In the genomic region with DNA sequence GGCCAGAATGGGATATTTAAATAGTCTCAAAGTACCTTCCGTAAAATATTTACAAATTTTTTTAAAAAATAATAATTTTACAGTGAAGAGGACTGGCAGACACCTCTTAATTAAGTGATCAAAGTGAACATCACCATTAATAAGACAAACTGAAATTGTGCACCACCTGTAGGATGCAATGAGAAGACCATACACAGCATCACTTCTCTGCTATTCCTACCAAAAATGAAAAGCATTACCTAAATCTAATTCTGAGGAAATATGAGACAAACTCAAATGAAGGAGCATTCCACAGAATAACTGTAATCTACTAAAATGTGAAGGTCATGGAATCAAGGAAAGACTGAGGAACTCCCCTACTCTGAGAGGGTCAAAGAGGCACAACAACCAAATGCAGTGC, we compare ENCODE assay signal across 21 cellular contexts.
DNase-seq lines count a peak whose midpoint lies in the region; ATAC-seq, FAIRE-seq and TF ChIP-seq lines count a peak whose summit lies in the region.
"Had no signal": no experiment of that assay in that cellular context is flagged by ENCODE, and none has a peak within 500 bp of the region (broad histone marks: within the 10 kb centered on the region; RNA-seq: fewer than 3 reads in every experiment).

No MANE protein-coding gene starts in this region.

- no peak for ATAC-seq in activated naive CD8-positive, alpha-beta T cell treated with anti-CD3 and anti-CD28 coated beads, Interleukin-2, amount 50 U/mL, for 24 hours
- no peak for ATAC-seq in GM12878

- H3K4me1 ChIP-seq in GM12878 (ENCODE audit: control insufficient read depth, insufficient read depth, low read length) = peaks cover 65% of the 10 kb centered on the region
- H3K4me1 ChIP-seq in smooth muscle cell (ENCODE audit: low read depth) = no peaks in the 10 kb centered on the region
- H3K4me1 ChIP-seq in spleen = peaks cover 35 to 86% (median 68%) of the 10 kb centered on the region in 6 donors
- H3K4me1 ChIP-seq in effector memory CD4-positive, alpha-beta T cell (ENCODE audit: control insufficient read depth, insufficient read depth, low read length, poor library complexity, severe bottlenecking) = peaks cover 10% of the 10 kb centered on the region
- H3K4me1 ChIP-seq: tibial nerve had no signal

- H3K4me3 Mint-ChIP-seq in activated naive CD8-positive, alpha-beta T cell = peak overlapping the region; percentile 28
- H3K4me3 Mint-ChIP-seq in activated naive CD8-positive, alpha-beta T cell treated with anti-CD3 and anti-CD28 coated beads, Interleukin-2, amount 50 U/mL, for 24 hours = no peak overlapping the region
- H3K4me3 Mint-ChIP-seq in T-helper 2 cell treated with Interferon-gamma antibody and Interleukin-4, amounts not matched to agents 5 μg/mL and 100 μg/mL, for 36 hours = no peak overlapping the region
- H3K4me3 Mint-ChIP-seq: central memory CD8-positive, alpha-beta T cell; neural crest cell had no signal

- H3K36me3 Mint-ChIP-seq in activated naive CD8-positive, alpha-beta T cell = peaks cover 6% of the 10 kb centered on the region
- no peaks in the 10 kb centered on the region for H3K36me3 Mint-ChIP-seq in activated naive CD8-positive, alpha-beta T cell treated with anti-CD3 and anti-CD28 coated beads, Interleukin-2, amount 50 U/mL, for 24 hours (ENCODE audit: low read depth)
- H3K36me3 Mint-ChIP-seq in T-helper 2 cell treated with Interferon-gamma antibody and Interleukin-4, amounts not matched to agents 5 μg/mL and 100 μg/mL, for 36 hours (ENCODE audit: low read depth) = peaks cover 4% of the 10 kb centered on the region

- DNase-seq in activated naive CD8-positive, alpha-beta T cell treated with anti-CD3 and anti-CD28 coated beads, Interleukin-2, amount 50 U/mL, for 24 hours = no peak
- DNase-seq in GM12878 (ENCODE audit: low read depth, low spot score) (no peak), smooth muscle cell (lab: John Stamatoyannopoulos, UW; ENCODE audit: unreplicated experiment) (no peak), spleen (no peak)
- DNase-seq in T-helper 2 cell treated with Interferon-gamma antibody and Interleukin-4, amounts not matched to agents 5 μg/mL and 100 μg/mL, for 36 hours (ENCODE audit: low spot score) = no peak
- no peak for DNase-seq in effector memory CD4-positive, alpha-beta T cell
- DNase-seq: activated CD4-positive, CD25-positive, alpha-beta regulatory T cell; DMS79 treated with DMSO at 0.1 percent for 48 hours; NCI-H1048; NCI-H2029; retina; stimulated activated CD4-positive, alpha-beta T cell treated with anti-CD3 and anti-CD28 coated beads, Interleukin-15, amount 100 ng/mL, for 24 hours; T-helper 1 cell had no signal

- H3K4me3 ChIP-seq in GM12878 (no peak overlapping the region; the same call in 1 of the 2 replicates), smooth muscle cell (no peak overlapping the region), spleen (no peak overlapping the region)
- H3K4me3 ChIP-seq in effector memory CD4-positive, alpha-beta T cell (ENCODE audit: insufficient read depth, low read depth, low read length, poor library complexity, severe bottlenecking) = no peak overlapping the region
- H3K4me3 ChIP-seq: hepatocyte, tibial nerve had no signal

- no peaks in the 10 kb centered on the region for H3K9me3 Mint-ChIP-seq in activated naive CD8-positive, alpha-beta T cell (ENCODE audit: low read depth)
- no peaks in the 10 kb centered on the region for H3K9me3 Mint-ChIP-seq in activated naive CD8-positive, alpha-beta T cell treated with anti-CD3 and anti-CD28 coated beads, Interleukin-2, amount 50 U/mL, for 24 hours
- H3K9me3 Mint-ChIP-seq in T-helper 2 cell treated with Interferon-gamma antibody and Interleukin-4, amounts not matched to agents 5 μg/mL and 100 μg/mL, for 36 hours = no peaks in the 10 kb centered on the region
- H3K9me3 Mint-ChIP-seq: CD4-positive, alpha-beta memory T cell; central memory CD8-positive, alpha-beta T cell; neural crest cell had no signal

- TF ChIP-seq RAD21 in GM12878 (IDR thresholded peaks at IDR 0.05; ENCODE audit: insufficient read depth, low read depth, low read length) = peak; percentile 30; the same call in 1 of the 2 replicates

- no peak overlapping the region for H3K9ac ChIP-seq in GM12878 (ENCODE audit: control insufficient read depth, insufficient read depth, low read length)
- H3K9ac ChIP-seq in smooth muscle cell (ENCODE audit: low read depth) = no peak overlapping the region

- H4K20me1 ChIP-seq in GM12878 (ENCODE audit: control insufficient read depth, insufficient read depth) (no peaks in the 10 kb centered on the region), smooth muscle cell (ENCODE audit: low read depth) (no peaks in the 10 kb centered on the region)

- H3K27ac Mint-ChIP-seq in activated naive CD8-positive, alpha-beta T cell = no peak overlapping the region
- H3K27ac Mint-ChIP-seq in activated naive CD8-positive, alpha-beta T cell treated with anti-CD3 and anti-CD28 coated beads, Interleukin-2, amount 50 U/mL, for 24 hours = no peak overlapping the region
- H3K27ac Mint-ChIP-seq in T-helper 2 cell treated with Interferon-gamma antibody and Interleukin-4, amounts not matched to agents 5 μg/mL and 100 μg/mL, for 36 hours = no peak overlapping the region

- SMC1A ChIA-PET in GM12878 (lab: Charles Lee; ENCODE audit: uncharacterized antibody, unreplicated experiment) = interaction anchor here (1.1 to 17.9 kb wide), 4 partner anchors 11 to 591 kb away, joined by 3 to 348 read pairs (median 4); partner anchors contain the start of gene TNFSF4

- H3K27me3 ChIP-seq in GM12878 (replicated peaks in 1 of 2; ENCODE audit: control insufficient read depth in 2 of 2, insufficient read depth in 2 of 2, low read length in 1 of 2) (no peaks in the 10 kb centered on the region), smooth muscle cell (ENCODE audit: low read depth) (no peaks in the 10 kb centered on the region), spleen (replicated peaks in 1 of 7) (no peaks in the 10 kb centered on the region)
- H3K27me3 ChIP-seq in effector memory CD4-positive, alpha-beta T cell (replicated peaks; ENCODE audit: control insufficient read depth, insufficient read depth, low read length, poor library complexity, severe bottlenecking) = no peaks in the 10 kb centered on the region
- H3K27me3 ChIP-seq: hepatocyte, tibial nerve had no signal

- CTCF ChIA-PET in GM12878 (lab: Yijun Ruan, JAX) = interaction anchor here (0.6 to 4.7 kb wide), 4 partner anchors 76 to 205 kb away, joined by 3 to 34 read pairs (median 5); no protein-coding TSS in a partner anchor

- no peak overlapping the region for H2AFZ ChIP-seq in GM12878 (ENCODE audit: control insufficient read depth, low read depth, low read length)
- no peak overlapping the region for H2AFZ ChIP-seq in smooth muscle cell (ENCODE audit: low read depth)
- H2AFZ ChIP-seq: hepatocyte had no signal

- TF ChIP-seq EP300 in GM12878 (IDR thresholded peaks at IDR 0.05; ENCODE audit: borderline replicate concordance in 1 of 2, control insufficient read depth in 1 of 2, low read depth in 2 of 2, low read length in 2 of 2) = no peak

- intact Hi-C loops in GM12878 (cut with micrococcal nuclease; ENCODE audit: unreplicated experiment) (no loop called here), spleen (cut with DNase I; ENCODE audit: low total_unique reads) (no loop called here)

- H3K79me2 ChIP-seq in GM12878 (ENCODE audit: control insufficient read depth, insufficient read depth, low read length) = no peaks in the 10 kb centered on the region; the same call in none of the 2 replicates
- no peaks in the 10 kb centered on the region for H3K79me2 ChIP-seq in smooth muscle cell (ENCODE audit: low read depth)
- H3K79me2 ChIP-seq: hepatocyte had no signal

- POLR2A ChIA-PET in GM12878 (lab: Charles Lee) = interaction anchor here (1.3 kb wide), 1 partner anchor 80 kb away, joined by 3 read pairs; no protein-coding TSS in a partner anchor

- peak overlapping the region; percentile 96 for H3K4me2 ChIP-seq in GM12878 (ENCODE audit: control insufficient read depth, insufficient read depth)
- no peak overlapping the region for H3K4me2 ChIP-seq in smooth muscle cell
- H3K4me2 ChIP-seq: hepatocyte had no signal

- no peaks in the 10 kb centered on the region for H3K36me3 ChIP-seq in GM12878 (ENCODE audit: control insufficient read depth in 2 of 2, insufficient read depth in 2 of 2, low read length in 1 of 2)
- H3K36me3 ChIP-seq in smooth muscle cell (ENCODE audit: low read depth) = no peaks in the 10 kb centered on the region
- H3K36me3 ChIP-seq in spleen = peaks cover 0 to 3% (median 0%) of the 10 kb centered on the region in 6 donors
- H3K36me3 ChIP-seq in effector memory CD4-positive, alpha-beta T cell (ENCODE audit: control insufficient read depth, insufficient read depth, low read length) = no peaks in the 10 kb centered on the region

- in situ Hi-C loops in GM12878 (cut with MboI) = no loop called here

- H3K27ac ChIP-seq in GM12878 (ENCODE audit: control insufficient read depth, insufficient read depth) (peak overlapping the region; percentile 98), smooth muscle cell (ENCODE audit: low read depth) (no peak overlapping the region), spleen (peak overlapping the region in 4 of 8 donors; percentile 26 to 74 (median 50))
- no peak overlapping the region for H3K27ac ChIP-seq in effector memory CD4-positive, alpha-beta T cell (ENCODE audit: insufficient read depth, low read length, poor library complexity, severe bottlenecking)
- H3K27ac ChIP-seq: hepatocyte, HL-60, tibial nerve had no signal

- no peak for FAIRE-seq in GM12878 (lab: Jason Lieb, UNC)

- peaks cover 45% of the 10 kb centered on the region for H3K4me1 Mint-ChIP-seq in activated naive CD8-positive, alpha-beta T cell (ENCODE audit: low read depth)
- peaks cover 66% of the 10 kb centered on the region for H3K4me1 Mint-ChIP-seq in activated naive CD8-positive, alpha-beta T cell treated with anti-CD3 and anti-CD28 coated beads, Interleukin-2, amount 50 U/mL, for 24 hours
- peaks cover 14% of the 10 kb centered on the region for H3K4me1 Mint-ChIP-seq in T-helper 2 cell treated with Interferon-gamma antibody and Interleukin-4, amounts not matched to agents 5 μg/mL and 100 μg/mL, for 36 hours (ENCODE audit: low read depth)
- H3K4me1 Mint-ChIP-seq: neural crest cell had no signal

- H3K27me3 Mint-ChIP-seq in activated naive CD8-positive, alpha-beta T cell = no peaks in the 10 kb centered on the region
- no peaks in the 10 kb centered on the region for H3K27me3 Mint-ChIP-seq in activated naive CD8-positive, alpha-beta T cell treated with anti-CD3 and anti-CD28 coated beads, Interleukin-2, amount 50 U/mL, for 24 hours
- H3K27me3 Mint-ChIP-seq in T-helper 2 cell treated with Interferon-gamma antibody and Interleukin-4, amounts not matched to agents 5 μg/mL and 100 μg/mL, for 36 hours (ENCODE audit: low read depth) = no peaks in the 10 kb centered on the region
- H3K27me3 Mint-ChIP-seq: CD4-positive, alpha-beta memory T cell; central memory CD8-positive, alpha-beta T cell had no signal

- 100% methylated on average over 1 of the region's 1 CpG for WGBS in GM12878 (ENCODE audit: insufficient coverage, insufficient replicate concordance, low lambda C conversion rate, missing lambda C conversion rate)
- 93% methylated on average over 1 of the region's 1 CpG for WGBS in smooth muscle cell (ENCODE audit: low lambda C conversion rate)
- WGBS in spleen, 5 donors = 94 to 100% (median 95%) methylated on average over 1 of the region's 1 CpG

- RAD21 ChIA-PET in GM12878 (lab: Charles Lee; ENCODE audit: unreplicated experiment) = interaction anchor here (1.0 to 5.4 kb wide), 6 partner anchors 10 to 219 kb away, joined by 3 to 36 read pairs (median 11); partner anchors contain the start of gene TNFSF4

- TF ChIP-seq POLR2A in GM12878 (IDR thresholded peaks at IDR 0.05; ENCODE audit: low read depth, low read length) = no peak
- no peak for TF ChIP-seq POLR2A in spleen (IDR thresholded peaks at IDR 0.05)

- TF ChIP-seq CTCF in LNCAP (IDR thresholded peaks at IDR 0.05) (peak; percentile 18; the same call in 1 of the 2 replicates), GM12878 (IDR thresholded peaks at IDR 0.05 in 2 of 3, conservative IDR thresholded peaks at IDR 0.05 in 1 of 3; ENCODE audit: control insufficient read depth in 2 of 3, extremely low read depth in 1 of 3, insufficient read depth in 1 of 3, low read depth in 3 of 3, low read length in 3 of 3) (peak; percentile 22 to 33 (median 32); a peak in 2 of 6 replicates), smooth muscle cell (IDR thresholded peaks at IDR 0.05; ENCODE audit: borderline replicate concordance, insufficient read depth, poor library complexity, severe bottlenecking) (peak; percentile 3), spleen (IDR thresholded peaks at IDR 0.05 in 8 of 11, conservative IDR thresholded peaks at IDR 0.05 in 3 of 11) (no peak)

- no TSS peak for BruUV-seq in GM12878 (replicated peaks; lab: Mats Ljungman, UMichigan)

- no peaks in the 10 kb centered on the region for H3K9me3 ChIP-seq in GM12878 (replicated peaks; ENCODE audit: control insufficient read depth, insufficient read depth, low read length)
- no peaks in the 10 kb centered on the region for H3K9me3 ChIP-seq in smooth muscle cell (replicated peaks; ENCODE audit: low read depth)
- H3K9me3 ChIP-seq in spleen = no peaks in the 10 kb centered on the region
- no peaks in the 10 kb centered on the region for H3K9me3 ChIP-seq in effector memory CD4-positive, alpha-beta T cell (ENCODE audit: control insufficient read depth, low read length)
- H3K9me3 ChIP-seq: tibial nerve had no signal

- peaks cover 5% of the 10 kb centered on the region for H3F3A ChIP-seq in smooth muscle cell (ENCODE audit: low read depth)

Comparison
In these comparisons a context has a peak if more than half of its experiments do, and no peak if none do; other contexts are left out.
1. CTCF ChIP-seq: peak in LNCAP (single experiment), GM12878 (3 of 3) and smooth muscle cell (single experiment); none in spleen (0 of 11).